ENCODE assay signal across 19 cellular contexts in the genomic region with DNA sequence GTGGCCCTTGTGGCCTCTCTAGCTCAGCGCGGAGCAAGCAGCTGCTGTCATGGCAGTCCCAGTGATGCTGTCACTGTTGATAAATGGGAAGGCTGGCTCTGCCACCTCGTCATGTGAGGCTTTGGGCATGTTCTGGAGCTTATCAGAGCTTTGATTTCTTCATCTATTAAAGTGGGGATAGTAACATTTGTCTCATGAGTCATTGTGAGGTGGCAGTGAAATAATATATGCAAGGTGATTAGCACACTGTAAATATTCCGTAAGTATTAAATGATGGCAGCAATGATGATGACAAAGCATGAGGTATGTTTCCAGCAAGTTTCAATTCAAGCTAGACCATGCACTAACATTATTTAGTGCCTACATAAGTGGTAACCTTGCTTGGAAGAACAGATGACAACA.
DNase-seq lines count a peak whose midpoint lies in the region; ATAC-seq lines count a peak whose summit lies in the region.
"Had no signal": no experiment of that assay in that cellular context is flagged by ENCODE, and none has a peak within 500 bp of the region (broad histone marks: within the 10 kb centered on the region; RNA-seq: fewer than 3 reads in every experiment).

No MANE protein-coding gene starts in this region.

- H3K9ac ChIP-seq in trophoblast cell (ENCODE audit: low read length): no peak overlapping the region

- no peak overlapping the region for H4K8ac ChIP-seq in trophoblast cell (ENCODE audit: low read depth, low read length)

- peak; percentile 70 for DNase-seq in H4 (ENCODE audit: low spot score)
- peak; percentile 34 for DNase-seq in NCI-H510A treated with DMSO at 0.1 percent for 48 hours (lab: John Stamatoyannopoulos, UW)
- DNase-seq in trophoblast cell: no peak
- no peak for DNase-seq in GOT3 (lab: John Stamatoyannopoulos, UW)
- no peak for DNase-seq in HAP-1 (ENCODE audit: low spot score in 2 of 2)
- DNase-seq: activated CD8-positive, alpha-beta T cell treated with anti-CD3 and anti-CD28 coated beads, Interleukin-2, amount 10 ng/mL, durations not matched to agents 7 days and 5 days; amniotic stem cell; DMS 273 treated with DMSO at 0.1 percent for 48 hours; erythroblast; NCI-H1048; NCI-H2171 treated with DMSO at 0.1 percent for 48 hours; stimulated activated CD4-positive, alpha-beta T cell treated with anti-CD3 and anti-CD28 coated beads, Interleukin-2, amount 100 ng/mL, for 48 hours; stimulated activated CD8-positive, alpha-beta memory T cell treated with anti-CD3 and anti-CD28 coated beads, Interleukin-4, amount 100 ng/mL, for 48 hours had no signal

- H3K9me3 ChIP-seq in esophagus (ENCODE audit: control insufficient read depth in 2 of 2, insufficient read depth in 1 of 2, low read depth in 1 of 2, low read length in 1 of 2) (no peaks in the 10 kb centered on the region), trophoblast cell (ENCODE audit: insufficient read depth, low read depth, low read length) (peaks cover 1% of the 10 kb centered on the region), HAP-1 (no peaks in the 10 kb centered on the region)
- H3K9me3 ChIP-seq: colonic mucosa, thyroid gland had no signal

- no peak overlapping the region for H3K4me2 ChIP-seq in trophoblast cell (ENCODE audit: low read length)

- no peak overlapping the region for H3K23ac ChIP-seq in trophoblast cell (ENCODE audit: low read length)

- H3K27me3 ChIP-seq in esophagus (ENCODE audit: control insufficient read depth in 1 of 2, insufficient read depth in 2 of 2, low read length in 2 of 2): no peaks in the 10 kb centered on the region
- no peaks in the 10 kb centered on the region for H3K27me3 ChIP-seq in trophoblast cell (ENCODE audit: insufficient read depth, low read length)
- H3K27me3 ChIP-seq in HAP-1 (ENCODE audit: low read depth): no peaks in the 10 kb centered on the region
- H3K27me3 ChIP-seq: colonic mucosa, thyroid gland had no signal

- H2BK12ac ChIP-seq in trophoblast cell (ENCODE audit: low read length): no peak overlapping the region

- no peaks in the 10 kb centered on the region for H3K79me2 ChIP-seq in trophoblast cell (ENCODE audit: control insufficient read depth, insufficient read depth, low read length, poor library complexity)

- no peak for ATAC-seq in GM21529 (IDR thresholded peaks at IDR 0.05; ENCODE audit: unreplicated experiment)
- no peak for ATAC-seq in GM19395 (IDR thresholded peaks at IDR 0.05; ENCODE audit: unreplicated experiment)
- ATAC-seq: activated CD8-positive, alpha-beta T cell treated with anti-CD3 and anti-CD28 coated beads, Interleukin-2, amount 10 ng/mL, durations not matched to agents 7 days and 5 days; natural killer cell treated with Interleukin-12 subunit alpha and Interleukin-12 subunit beta and Interleukin-15 and Interleukin-18, amount 100 ng/mL, for 72 hours had no signal

- H3K18ac ChIP-seq in trophoblast cell (ENCODE audit: low read length): no peak overlapping the region

- no peak overlapping the region for H3K14ac ChIP-seq in trophoblast cell (ENCODE audit: low read length)

- H3K4me3 ChIP-seq in esophagus (ENCODE audit: low read depth in 1 of 2, low read length in 2 of 2): no peak overlapping the region
- no peak overlapping the region for H3K4me3 ChIP-seq in trophoblast cell (ENCODE audit: low read depth, low read length)
- no peak overlapping the region for H3K4me3 ChIP-seq in HAP-1
- H3K4me3 ChIP-seq: colonic mucosa, thyroid gland had no signal

- no peak overlapping the region for H2AK5ac ChIP-seq in trophoblast cell (ENCODE audit: low read length)

- H2BK120ac ChIP-seq in trophoblast cell (ENCODE audit: insufficient read depth, low read length, poor library complexity): no peak overlapping the region

- 28 to 40% methylated on average over 4 of the region's 4 CpGs for WGBS in esophagus, 2 donors
- WGBS in trophoblast cell (ENCODE audit: extremely low coverage, insufficient coverage, insufficient read length): no CpG with 5 or more reads among the region's 4 CpGs

- peaks cover 0 to 26% of the 10 kb centered on the region in 2 donors for H3K4me1 ChIP-seq in esophagus (ENCODE audit: control insufficient read depth in 2 of 2, insufficient read depth in 2 of 2, low read length in 1 of 2)
- peaks cover 9 to 19% of the 10 kb centered on the region in 2 experiments for H3K4me1 ChIP-seq in trophoblast cell (ENCODE audit: control insufficient read depth in 1 of 2, insufficient read depth in 2 of 2, low read length in 2 of 2)
- H3K4me1 ChIP-seq in HAP-1: peaks cover 3% of the 10 kb centered on the region

- peak overlapping the region; percentile 58 to 82 for H3K27ac ChIP-seq in esophagus (ENCODE audit: low read depth in 2 of 2, low read length in 1 of 2)
- no peak overlapping the region for H3K27ac ChIP-seq in trophoblast cell (ENCODE audit: low read depth, low read length)
- H3K27ac ChIP-seq: colonic mucosa had no signal

- H4K91ac ChIP-seq in trophoblast cell (ENCODE audit: low read depth, low read length): peak overlapping the region; percentile 1

- no peak overlapping the region for H4K12ac ChIP-seq in trophoblast cell (ENCODE audit: low read depth, low read length)

- no peaks in the 10 kb centered on the region for H3K36me3 ChIP-seq in esophagus (ENCODE audit: control insufficient read depth in 2 of 2, insufficient read depth in 2 of 2, low read length in 1 of 2)
- no peaks in the 10 kb centered on the region for H3K36me3 ChIP-seq in trophoblast cell (ENCODE audit: control insufficient read depth in 1 of 2, insufficient read depth in 2 of 2, low read length in 2 of 2)
- H3K36me3 ChIP-seq in HAP-1 (replicated peaks): no peaks in the 10 kb centered on the region
- H3K36me3 ChIP-seq: colonic mucosa, thyroid gland had no signal

- H3K4ac ChIP-seq in trophoblast cell (ENCODE audit: low read depth, low read length): no peak overlapping the region

- no peak overlapping the region for H2AFZ ChIP-seq in trophoblast cell (ENCODE audit: insufficient read depth, low read length, poor library complexity)

- peaks cover 13% of the 10 kb centered on the region for H3K79me1 ChIP-seq in trophoblast cell (ENCODE audit: low read length)

- H2BK5ac ChIP-seq in trophoblast cell (ENCODE audit: low read depth, low read length, poor library complexity): no peak overlapping the region

- in situ Hi-C loops in HAP-1 (cut with MboI; ENCODE audit: low sequenced_read_pairs): no loop called here

Comparison
In these comparisons a context has a peak if more than half of its experiments do, and no peak if none do; other contexts are left out.
1. DNase-seq: peak in H4 (single experiment) and NCI-H510A treated with DMSO at 0.1 percent for 48 hours (single experiment); none in trophoblast cell (0 of 2), GOT3 (single experiment) and HAP-1 (0 of 2).